9 cellular contexts compared by ENCODE assay signal in genomic region chr1:226634611-226635246, GRCh38.
DNase-seq lines count a peak whose midpoint lies in the region; ATAC-seq and TF ChIP-seq lines count a peak whose summit lies in the region.
"Had no signal": no experiment of that assay in that cellular context is flagged by ENCODE, and none has a peak within 500 bp of the region (broad histone marks: within the 10 kb centered on the region; RNA-seq: fewer than 3 reads in every experiment).

No MANE protein-coding gene starts in this region.

- H3K4me3 ChIP-seq in left ventricle myocardium inferior: no peak overlapping the region
- H3K4me3 ChIP-seq: ovary had no signal

- CTCF ChIA-PET in activated CD8-positive, alpha-beta memory T cell treated with anti-CD3 and anti-CD28 coated beads, Interleukin-2, amount 10 ng/mL, durations not matched to agents 7 days and 5 days (lab: Charles Lee): interaction anchor here (1.0 to 5.8 kb wide), 19 partner anchors 7 to 198 kb away, joined by 3 to 79 read pairs (median 4); no protein-coding TSS in a partner anchor

- peaks cover 20% of the 10 kb centered on the region for H3K36me3 ChIP-seq in left ventricle myocardium inferior
- H3K36me3 ChIP-seq: ovary had no signal

- TF ChIP-seq CTCF in left ventricle myocardium inferior (IDR thresholded peaks at IDR 0.05; ENCODE audit: borderline replicate concordance): no peak

- intact Hi-C loops in left ventricle myocardium inferior (cut with micrococcal nuclease): loop anchor here (5.0 to 10.0 kb wide), 2 partner anchors 50 to 198 kb away; no protein-coding TSS in a partner anchor

- H3K36me3 Mint-ChIP-seq in T-helper 1 cell treated with Interleukin-12 subunit alpha and Interleukin-12 subunit beta and Interleukin-4 antibody, amounts not matched to agents 30 μg/mL and 1 μg/mL, for 36 hours (ENCODE audit: low read depth): peaks cover 42% of the 10 kb centered on the region
- peaks cover 10% of the 10 kb centered on the region for H3K36me3 Mint-ChIP-seq in activated CD8-positive, alpha-beta memory T cell treated with anti-CD3 and anti-CD28 coated beads, Interleukin-2, amount 10 ng/mL, durations not matched to agents 7 days and 5 days

- H3K9me3 Mint-ChIP-seq in T-helper 1 cell treated with Interleukin-12 subunit alpha and Interleukin-12 subunit beta and Interleukin-4 antibody, amounts not matched to agents 30 μg/mL and 1 μg/mL, for 36 hours: no peaks in the 10 kb centered on the region
- H3K9me3 Mint-ChIP-seq in activated CD8-positive, alpha-beta memory T cell treated with anti-CD3 and anti-CD28 coated beads, Interleukin-2, amount 10 ng/mL, durations not matched to agents 7 days and 5 days (ENCODE audit: low read depth): no peaks in the 10 kb centered on the region

- no peak for ATAC-seq in activated CD8-positive, alpha-beta memory T cell treated with anti-CD3 and anti-CD28 coated beads, Interleukin-2, amount 10 ng/mL, durations not matched to agents 7 days and 5 days
- no peak for ATAC-seq in stimulated activated naive CD8-positive, alpha-beta T cell treated with anti-CD3 and anti-CD28 coated beads, Interleukin-15, Interleukin-2, amounts not matched to agents 100 U/mL and 50 U/mL, for 24 hours
- no peak for ATAC-seq in HG02642 (IDR thresholded peaks at IDR 0.05; ENCODE audit: poor library complexity, unreplicated experiment)

- H3K27me3 Mint-ChIP-seq in T-helper 1 cell treated with Interleukin-12 subunit alpha and Interleukin-12 subunit beta and Interleukin-4 antibody, amounts not matched to agents 30 μg/mL and 1 μg/mL, for 36 hours (ENCODE audit: low read depth): no peaks in the 10 kb centered on the region
- H3K27me3 Mint-ChIP-seq in activated CD8-positive, alpha-beta memory T cell treated with anti-CD3 and anti-CD28 coated beads, Interleukin-2, amount 10 ng/mL, durations not matched to agents 7 days and 5 days: no peaks in the 10 kb centered on the region

- no peaks in the 10 kb centered on the region for H3K27me3 ChIP-seq in left ventricle myocardium inferior (ENCODE audit: low read depth)
- H3K27me3 ChIP-seq: ovary had no signal

- H3K9me3 ChIP-seq in left ventricle myocardium inferior (replicated peaks): no peaks in the 10 kb centered on the region
- H3K9me3 ChIP-seq: ovary had no signal

- H3K27ac Mint-ChIP-seq in T-helper 1 cell treated with Interleukin-12 subunit alpha and Interleukin-12 subunit beta and Interleukin-4 antibody, amounts not matched to agents 30 μg/mL and 1 μg/mL, for 36 hours: peak overlapping the region; percentile 79
- H3K27ac Mint-ChIP-seq in activated CD8-positive, alpha-beta memory T cell treated with anti-CD3 and anti-CD28 coated beads, Interleukin-2, amount 10 ng/mL, durations not matched to agents 7 days and 5 days: peak overlapping the region; percentile 75

- H3K4me1 Mint-ChIP-seq in T-helper 1 cell treated with Interleukin-12 subunit alpha and Interleukin-12 subunit beta and Interleukin-4 antibody, amounts not matched to agents 30 μg/mL and 1 μg/mL, for 36 hours (ENCODE audit: low read depth): peaks cover 32% of the 10 kb centered on the region
- H3K4me1 Mint-ChIP-seq in activated CD8-positive, alpha-beta memory T cell treated with anti-CD3 and anti-CD28 coated beads, Interleukin-2, amount 10 ng/mL, durations not matched to agents 7 days and 5 days: peaks cover 28% of the 10 kb centered on the region

- H3K4me1 ChIP-seq in left ventricle myocardium inferior: peaks cover 66% of the 10 kb centered on the region

- no peak for DNase-seq in T-helper 1 cell
- no peak for DNase-seq in activated CD8-positive, alpha-beta memory T cell treated with anti-CD3 and anti-CD28 coated beads, Interleukin-2, amount 10 ng/mL, durations not matched to agents 7 days and 5 days
- DNase-seq in left ventricle myocardium inferior: no peak
- peak; percentile 17 for DNase-seq in stimulated activated naive CD8-positive, alpha-beta T cell treated with anti-CD3 and anti-CD28 coated beads, Interleukin-15, Interleukin-2, amounts not matched to agents 100 U/mL and 50 U/mL, for 24 hours
- DNase-seq in glomerular visceral epithelial cell (ENCODE audit: extremely low spot score): no peak
- no peak for DNase-seq in foreskin melanocyte

- peak overlapping the region; percentile 62 for H3K4me3 Mint-ChIP-seq in T-helper 1 cell treated with Interleukin-12 subunit alpha and Interleukin-12 subunit beta and Interleukin-4 antibody, amounts not matched to agents 30 μg/mL and 1 μg/mL, for 36 hours
- no peak overlapping the region for H3K4me3 Mint-ChIP-seq in activated CD8-positive, alpha-beta memory T cell treated with anti-CD3 and anti-CD28 coated beads, Interleukin-2, amount 10 ng/mL, durations not matched to agents 7 days and 5 days

- H3K27ac ChIP-seq in left ventricle myocardium inferior (replicated peaks): peak overlapping the region; percentile 46
- H3K27ac ChIP-seq: ovary had no signal
